Comparison of ENCODE assay signal across 1 cellular context in genomic region chr19:44892932-44893331, GRCh38.
TF ChIP-seq lines count a peak whose summit lies in the region.

No MANE protein-coding gene starts in this region.

TF ChIP-seq in A549, 52 proteins besides CTCF, POLR2A, EP300 and RAD21 (continued from another document):
- TF ChIP-seq NPAS2 (CRISPR knock-in tag; IDR thresholded peaks at IDR 0.05; ENCODE audit: borderline replicate concordance): no peak
